ENCODE assay signal across 13 cellular contexts in genomic region chr3:29347412-29347811, GRCh38.
"Had no signal": no experiment of that assay in that cellular context is flagged by ENCODE, and none has a peak within 500 bp of the region (broad histone marks: within the 10 kb centered on the region; RNA-seq: fewer than 3 reads in every experiment).

No MANE protein-coding gene starts in this region.

- H3K27ac ChIP-seq: coronary artery, gastroesophageal sphincter, transverse colon had no signal

- H3K4me3 Mint-ChIP-seq: activated CD4-positive, alpha-beta memory T cell treated with anti-CD3 and anti-CD28 coated beads for 36 hours; activated naive CD8-positive, alpha-beta T cell treated with anti-CD3 and anti-CD28 coated beads, Interleukin-2, amount 10 ng/mL, durations not matched to agents 7 days and 5 days; memory B cell; neural crest cell; stimulated activated naive B cell treated with anti-CD40 and anti-IgM and Interleukin-4, amounts not matched to agents 10 μg/mL and 1 μg/mL and 100 μg/mL, for 72 hours had no signal

- H3K36me3 ChIP-seq: gastroesophageal sphincter, transverse colon had no signal

- H3K27me3 ChIP-seq: gastroesophageal sphincter, transverse colon had no signal

- H3K4me1 Mint-ChIP-seq: activated naive CD8-positive, alpha-beta T cell treated with anti-CD3 and anti-CD28 coated beads, Interleukin-2, amount 10 ng/mL, durations not matched to agents 7 days and 5 days; memory B cell; stimulated activated naive B cell treated with anti-CD40 and anti-IgM and Interleukin-4, amounts not matched to agents 10 μg/mL and 1 μg/mL and 100 μg/mL, for 72 hours had no signal

- H3K36me3 Mint-ChIP-seq: activated CD4-positive, alpha-beta memory T cell treated with anti-CD3 and anti-CD28 coated beads for 36 hours; activated naive CD8-positive, alpha-beta T cell treated with anti-CD3 and anti-CD28 coated beads, Interleukin-2, amount 10 ng/mL, durations not matched to agents 7 days and 5 days; memory B cell; stimulated activated naive B cell treated with anti-CD40 and anti-IgM and Interleukin-4, amounts not matched to agents 10 μg/mL and 1 μg/mL and 100 μg/mL, for 72 hours had no signal

- H3K9me3 ChIP-seq: gastroesophageal sphincter, transverse colon had no signal

- H3K27me3 Mint-ChIP-seq: activated CD4-positive, alpha-beta memory T cell treated with anti-CD3 and anti-CD28 coated beads for 36 hours; memory B cell; stimulated activated naive B cell treated with anti-CD40 and anti-IgM and Interleukin-4, amounts not matched to agents 10 μg/mL and 1 μg/mL and 100 μg/mL, for 72 hours had no signal

- H3K27ac Mint-ChIP-seq: activated CD4-positive, alpha-beta memory T cell treated with anti-CD3 and anti-CD28 coated beads for 36 hours; activated naive CD8-positive, alpha-beta T cell treated with anti-CD3 and anti-CD28 coated beads, Interleukin-2, amount 10 ng/mL, durations not matched to agents 7 days and 5 days; memory B cell; stimulated activated naive B cell treated with anti-CD40 and anti-IgM and Interleukin-4, amounts not matched to agents 10 μg/mL and 1 μg/mL and 100 μg/mL, for 72 hours had no signal

- H3K9me3 Mint-ChIP-seq: activated CD4-positive, alpha-beta memory T cell treated with anti-CD3 and anti-CD28 coated beads for 36 hours; activated naive CD8-positive, alpha-beta T cell treated with anti-CD3 and anti-CD28 coated beads, Interleukin-2, amount 10 ng/mL, durations not matched to agents 7 days and 5 days; neural crest cell; stimulated activated naive B cell treated with anti-CD40 and anti-IgM and Interleukin-4, amounts not matched to agents 10 μg/mL and 1 μg/mL and 100 μg/mL, for 72 hours had no signal

- H3K4me1 ChIP-seq: gastroesophageal sphincter, transverse colon had no signal

- DNase-seq: activated CD4-positive, alpha-beta memory T cell treated with anti-CD3 and anti-CD28 coated beads for 36 hours; activated CD4-positive, alpha-beta T cell treated with anti-CD3 and anti-CD28 coated beads for 1 hour; activated naive CD8-positive, alpha-beta T cell treated with anti-CD3 and anti-CD28 coated beads, Interleukin-2, amount 10 ng/mL, durations not matched to agents 7 days and 5 days; activated T-cell treated with anti-CD3 and anti-CD28 coated beads, Interleukin-2, amount 50 U/mL, for 48 hours; effector CD4-positive, alpha-beta T cell; retina; stimulated activated CD4-positive, alpha-beta T cell treated with anti-CD3 and anti-CD28 coated beads, Interleukin-2, amount 100 ng/mL, for 24 hours; stimulated activated naive B cell treated with anti-CD40 and anti-IgM and Interleukin-4, amounts not matched to agents 10 μg/mL and 1 μg/mL and 100 μg/mL, for 72 hours; transverse colon had no signal

- H3K4me3 ChIP-seq: gastroesophageal sphincter, transverse colon had no signal
